1 cellular context compared by ENCODE assay signal in genomic region chr13:37173214-37173613, GRCh38.
TF ChIP-seq lines count a peak whose summit lies in the region.

No MANE protein-coding gene starts in this region.

TF ChIP-seq in GM23338, 12 proteins besides CTCF, POLR2A, EP300 and RAD21:
- no peak for TF ChIP-seq ZNF462 (CRISPR knock-in tag; IDR thresholded peaks at IDR 0.05)
- TF ChIP-seq REST (IDR thresholded peaks at IDR 0.05; ENCODE audit: unreplicated experiment), result no peak
- TF ChIP-seq ZNF331 (CRISPR knock-in tag; IDR thresholded peaks at IDR 0.05; ENCODE audit: low read depth), result no peak
- no peak for TF ChIP-seq EZH2phosphoT487 (IDR thresholded peaks at IDR 0.05; ENCODE audit: unreplicated experiment)
- TF ChIP-seq ETS1 (IDR thresholded peaks at IDR 0.05), result no peak
- no peak for TF ChIP-seq NANOG (IDR thresholded peaks at IDR 0.05; ENCODE audit: borderline replicate concordance)
- no peak for TF ChIP-seq CREB1 (CRISPR knock-in tag; IDR thresholded peaks at IDR 0.05; ENCODE audit: low read depth)
- TF ChIP-seq ZNF114 (CRISPR knock-in tag; IDR thresholded peaks at IDR 0.05), result no peak
- no peak for TF ChIP-seq EZH2 (IDR thresholded peaks at IDR 0.05; ENCODE audit: low read depth, unreplicated experiment)
- no peak for TF ChIP-seq POLR2AphosphoS5 (IDR thresholded peaks at IDR 0.05; ENCODE audit: low read depth)
- no peak for TF ChIP-seq STAT1 (IDR thresholded peaks at IDR 0.05; ENCODE audit: unreplicated experiment)
- no peak for TF ChIP-seq JUNB (IDR thresholded peaks at IDR 0.05; ENCODE audit: unreplicated experiment)
